14 cellular contexts compared by ENCODE assay signal in the genomic region with DNA sequence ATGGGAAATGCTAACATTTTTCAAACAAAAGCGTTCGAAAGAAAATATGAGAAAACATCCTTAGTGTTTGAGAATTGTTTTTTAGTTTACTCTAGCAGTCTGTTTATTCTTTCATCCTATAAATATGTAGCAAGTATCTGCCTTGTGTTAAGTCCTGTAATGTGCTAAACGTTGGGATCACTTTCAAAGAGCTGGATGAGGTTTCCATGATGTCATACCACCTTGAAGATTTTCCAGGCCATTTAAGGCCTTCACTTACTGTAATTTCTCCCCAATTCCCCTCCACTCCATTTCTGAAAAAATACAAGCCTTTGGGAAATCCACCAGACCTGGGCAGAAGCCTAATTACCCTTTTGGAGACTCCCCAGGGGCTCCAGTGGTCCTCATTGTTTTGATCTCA. TPM values are rescaled to one million over a fixed set of nuclear protein-coding genes. Genes with fewer than 3 reads are reported as not detected.
DNase-seq lines count a peak whose midpoint lies in the region; TF ChIP-seq lines count a peak whose summit lies in the region.
"Had no signal": no experiment of that assay in that cellular context is flagged by ENCODE, and none has a peak within 500 bp of the region (broad histone marks: within the 10 kb centered on the region; RNA-seq: fewer than 3 reads in every experiment).

No MANE protein-coding gene starts in this region.

- no peak for TF ChIP-seq POLR2A in thyroid gland (IDR thresholded peaks at IDR 0.05)

- H3K4me1 ChIP-seq in mesodermal cell (ENCODE audit: control insufficient read depth, insufficient read depth, low read length, poor library complexity, severe bottlenecking) (peaks cover 28% of the 10 kb centered on the region), thyroid gland (no peaks in the 10 kb centered on the region)
- no peaks in the 10 kb centered on the region for H3K4me1 ChIP-seq in effector memory CD4-positive, alpha-beta T cell (ENCODE audit: control insufficient read depth, insufficient read depth, low read length, poor library complexity, severe bottlenecking)

- H3K4me3 ChIP-seq in AG04450 (ENCODE audit: low read depth, low read length): no peak overlapping the region
- H3K4me3 ChIP-seq in mesodermal cell (ENCODE audit: extremely low read depth, insufficient read depth, low read length, poor library complexity, severe bottlenecking): no peak overlapping the region
- H3K4me3 ChIP-seq in thyroid gland (replicated peaks in 1 of 3): no peak overlapping the region
- H3K4me3 ChIP-seq in effector memory CD4-positive, alpha-beta T cell (ENCODE audit: insufficient read depth, low read depth, low read length, poor library complexity, severe bottlenecking): no peak overlapping the region

- POLR2A ChIA-PET in AG04450 (lab: Yijun Ruan, JAX): interaction anchor here (2.6 kb wide), 1 partner anchor 92 kb away, joined by 10 read pairs; the partner anchor contains the start of genes GNG5 and SPATA1

- H3K36me3 ChIP-seq in mesodermal cell (ENCODE audit: control insufficient read depth, insufficient read depth, low read length) (no peaks in the 10 kb centered on the region), thyroid gland (no peaks in the 10 kb centered on the region)
- no peaks in the 10 kb centered on the region for H3K36me3 ChIP-seq in effector memory CD4-positive, alpha-beta T cell (ENCODE audit: control insufficient read depth, insufficient read depth, low read length)
- H3K36me3 ChIP-seq: neutrophil had no signal

- H3K27ac ChIP-seq in AG04450 (ENCODE audit: low read depth, low read length) (peak overlapping the region; percentile 80), angular gyrus (ENCODE audit: low read depth, low read length) (peak overlapping the region; percentile 85), mesodermal cell (ENCODE audit: low read depth, low read length, severe bottlenecking) (peak overlapping the region; percentile 41), thyroid gland (no peak overlapping the region)
- H3K27ac ChIP-seq in effector memory CD4-positive, alpha-beta T cell (ENCODE audit: insufficient read depth, low read length, poor library complexity, severe bottlenecking): no peak overlapping the region
- H3K27ac ChIP-seq: neutrophil had no signal

- H3K27me3 ChIP-seq in AG04450 (ENCODE audit: control insufficient read depth, insufficient read depth, low read length) (no peaks in the 10 kb centered on the region), thyroid gland (no peaks in the 10 kb centered on the region)
- H3K27me3 ChIP-seq in effector memory CD4-positive, alpha-beta T cell (replicated peaks; ENCODE audit: control insufficient read depth, insufficient read depth, low read length, poor library complexity, severe bottlenecking): no peaks in the 10 kb centered on the region
- H3K27me3 ChIP-seq: neutrophil had no signal

- DNase-seq in AG04450 (ENCODE audit: low read depth, low spot score) (no peak), HCEC 1CT (peak; percentile 42), thyroid gland (no peak)
- no peak for DNase-seq in stimulated activated CD4-positive, alpha-beta T cell treated with anti-CD3 and anti-CD28 coated beads, Interleukin-15, amount 100 ng/mL, for 24 hours
- DNase-seq in effector CD8-positive, alpha-beta T cell (lab: John Stamatoyannopoulos, UW): no peak
- no peak for DNase-seq in effector memory CD4-positive, alpha-beta T cell
- DNase-seq: activated CD8-positive, alpha-beta memory T cell treated with anti-CD3 and anti-CD28 coated beads, Interleukin-2, amount 50 U/mL, for 4 hours; DMS79; NCI-H1417; NCI-H524; Right ventricle myocardium superior had no signal

- no peaks in the 10 kb centered on the region for H3K9me3 ChIP-seq in AG04450 (ENCODE audit: control insufficient read depth, insufficient read depth, low read length)
- no peaks in the 10 kb centered on the region for H3K9me3 ChIP-seq in mesodermal cell (ENCODE audit: control insufficient read depth, low read length)
- H3K9me3 ChIP-seq in thyroid gland: no peaks in the 10 kb centered on the region
- no peaks in the 10 kb centered on the region for H3K9me3 ChIP-seq in effector memory CD4-positive, alpha-beta T cell (ENCODE audit: control insufficient read depth, low read length)

- no peak for TF ChIP-seq CTCF in AG04450 (IDR thresholded peaks at IDR 0.05; ENCODE audit: low read depth, low read length)
- no peak for TF ChIP-seq CTCF in thyroid gland (IDR thresholded peaks at IDR 0.05)

- WGBS in mesodermal cell (ENCODE audit: insufficient coverage in 2 of 2), 2 experiments: 40 to 71% methylated on average over 1 of the region's 3 CpGs
- 79 to 82% methylated on average over 3 of the region's 3 CpGs for WGBS in thyroid gland, 2 donors

- intact Hi-C loops in thyroid gland (cut with DNase I): no loop called here

- CTCF ChIA-PET in AG04450 (lab: Charles Lee): no interaction called here

RNA-seq across cellular contexts. Expression of gene CTBS, which starts 24.2 kb away (rescaled TPM):
- polyA plus RNA-seq in AG04450 (2011; rRNA removed): 25.0 and 37.3 TPM in 2 replicates
- polyA minus RNA-seq in AG04450 (2011; rRNA and poly(A)+ RNA removed): 9.0 and 12.5 TPM in 2 replicates
- polyA plus RNA-seq in mesodermal cell (2013, experiment 1 of 2): 20.4 TPM
- 20.3 TPM for polyA plus RNA-seq in mesodermal cell (2013, experiment 2 of 2)
- total RNA-seq in thyroid gland: 10 to 100 TPM; 14.9 to 24.1 (median 17.1) TPM

Comparison
In these comparisons a context has a peak if more than half of its experiments do, and no peak if none do; other contexts are left out.
1. H3K27ac ChIP-seq: peak in AG04450 (single experiment), angular gyrus (single experiment) and mesodermal cell (single experiment); none in thyroid gland (0 of 3) and effector memory CD4-positive, alpha-beta T cell (single experiment).